ENCODE assay signal across 8 cellular contexts in the genomic region with DNA sequence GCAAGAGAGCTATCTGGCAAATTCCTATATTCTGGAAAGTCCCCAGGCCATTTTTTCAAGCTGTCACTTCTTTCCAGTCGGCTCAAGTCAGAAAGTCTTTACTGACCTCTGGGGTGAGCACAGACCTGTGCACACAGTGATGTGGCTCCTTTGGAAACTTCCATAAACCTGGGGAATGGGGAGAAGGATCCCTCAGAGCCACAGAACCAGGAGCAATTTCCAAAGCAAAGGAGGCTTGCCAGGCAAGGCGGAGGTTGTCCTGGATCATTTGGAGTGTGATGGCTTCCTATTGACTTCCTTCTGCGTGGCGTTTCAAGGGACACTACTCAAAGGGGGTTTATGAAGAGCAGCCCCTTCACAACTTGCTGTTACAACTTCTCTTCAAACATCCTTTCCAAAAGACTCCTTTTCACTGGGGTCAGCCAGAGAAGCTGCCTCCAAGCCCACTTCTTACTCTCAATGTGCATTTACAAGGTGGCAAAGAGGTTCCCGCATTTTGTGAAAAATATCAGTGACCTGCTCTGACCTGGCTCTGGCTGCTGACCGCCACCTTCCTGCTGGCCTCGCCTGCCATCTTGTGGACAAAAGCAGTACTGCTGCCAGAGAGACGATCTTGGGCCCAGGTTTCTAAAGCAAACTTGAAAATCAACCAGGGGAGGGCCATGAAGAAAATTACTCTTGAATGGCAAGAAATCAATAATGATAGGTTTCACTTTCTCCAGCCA. TPM values are rescaled to one million over a fixed set of nuclear protein-coding genes. Genes with fewer than 3 reads are reported as not detected.
DNase-seq lines count a peak whose midpoint lies in the region; TF ChIP-seq lines count a peak whose summit lies in the region.

No MANE protein-coding gene starts in this region.

- no peaks in the 10 kb centered on the region for H3K9me3 Mint-ChIP-seq in activated CD4-positive, alpha-beta T cell treated with anti-CD3 and anti-CD28 coated beads, Interleukin-2, amount 10 ng/mL, durations not matched to agents 7 days and 5 days
- no peaks in the 10 kb centered on the region for H3K9me3 Mint-ChIP-seq in dendritic cell treated with granulocyte-macrophage colony-stimulating factor and Interleukin-4, amounts not matched to agents 40 ng/mL and 50 ng/mL, for 4 days

- CTCF ChIA-PET in HEK293 (lab: Yijun Ruan, JAX) = interaction anchor here (0.6 to 4.1 kb wide), 17 partner anchors 48 to 1312 kb away, joined by 3 to 25 read pairs (median 4); no protein-coding TSS in a partner anchor
- CTCF ChIA-PET in activated CD4-positive, alpha-beta T cell treated with anti-CD3 and anti-CD28 coated beads, Interleukin-2, amount 10 ng/mL, durations not matched to agents 7 days and 5 days (lab: Charles Lee) = interaction anchor here (0.7 to 1.8 kb wide), 8 partner anchors 9 to 468 kb away, joined by 3 to 6 read pairs (median 3); no protein-coding TSS in a partner anchor

- no peaks in the 10 kb centered on the region for H3K27me3 Mint-ChIP-seq in activated CD4-positive, alpha-beta T cell treated with anti-CD3 and anti-CD28 coated beads, Interleukin-2, amount 10 ng/mL, durations not matched to agents 7 days and 5 days
- peaks cover 2% of the 10 kb centered on the region for H3K27me3 Mint-ChIP-seq in dendritic cell treated with granulocyte-macrophage colony-stimulating factor and Interleukin-4, amounts not matched to agents 40 ng/mL and 50 ng/mL, for 4 days

- DNase-seq in EL = peak; percentile 63
- peak; percentile 52 for DNase-seq in NCI-H2196 treated with DMSO at 0.1 percent for 48 hours (lab: John Stamatoyannopoulos, UW; ENCODE audit: unreplicated experiment)
- peak; percentile 73 for DNase-seq in activated CD4-positive, alpha-beta T cell treated with anti-CD3 and anti-CD28 coated beads, Interleukin-2, amount 10 ng/mL, durations not matched to agents 7 days and 5 days
- peak; percentile 74 to 96 for DNase-seq in lower leg skin (ENCODE audit: low spot score in 2 of 2)
- peak; percentile 55 for DNase-seq in stimulated activated CD8-positive, alpha-beta memory T cell treated with anti-CD3 and anti-CD28 coated beads, Interleukin-12 subunit alpha, Interleukin-12 subunit beta, amount 100 ng/mL, for 1 hour (ENCODE audit: low read depth)
- DNase-seq in SHP77 (lab: John Stamatoyannopoulos, UW) = no peak

- peak; percentile 87 for TF ChIP-seq CTCF in HEK293 (tag by site-specific recombination; IDR thresholded peaks at IDR 0.05)
- TF ChIP-seq CTCF in lower leg skin (IDR thresholded peaks at IDR 0.05) = peak; percentile 71 to 96 (median 82)

- TF ChIP-seq POLR2A in lower leg skin (IDR thresholded peaks at IDR 0.05) = no peak

- no peaks in the 10 kb centered on the region for H3K4me1 ChIP-seq in HEK293 (ENCODE audit: control insufficient read depth, insufficient read depth, low read length)

- no peak overlapping the region for H3K4me3 Mint-ChIP-seq in activated CD4-positive, alpha-beta T cell treated with anti-CD3 and anti-CD28 coated beads, Interleukin-2, amount 10 ng/mL, durations not matched to agents 7 days and 5 days
- H3K4me3 Mint-ChIP-seq in dendritic cell treated with granulocyte-macrophage colony-stimulating factor and Interleukin-4, amounts not matched to agents 40 ng/mL and 50 ng/mL, for 4 days = peak overlapping the region; percentile 45

- no peaks in the 10 kb centered on the region for H3K9me3 ChIP-seq in HEK293 (ENCODE audit: control insufficient read depth, insufficient read depth, low read depth, low read length)

- POLR2A ChIA-PET in HEK293 (lab: Yijun Ruan, JAX) = no interaction called here
- POLR2A ChIA-PET in activated CD4-positive, alpha-beta T cell treated with anti-CD3 and anti-CD28 coated beads, Interleukin-2, amount 10 ng/mL, durations not matched to agents 7 days and 5 days (lab: Charles Lee) = no interaction called here

- no peak overlapping the region for H3K4me3 ChIP-seq in HEK293 (ENCODE audit: low read depth, low read length)
- no peak overlapping the region for H3K4me3 ChIP-seq in lower leg skin (ENCODE audit: low read depth, poor library complexity, severe bottlenecking)

- no peak overlapping the region for H3K27ac Mint-ChIP-seq in activated CD4-positive, alpha-beta T cell treated with anti-CD3 and anti-CD28 coated beads, Interleukin-2, amount 10 ng/mL, durations not matched to agents 7 days and 5 days
- H3K27ac Mint-ChIP-seq in dendritic cell treated with granulocyte-macrophage colony-stimulating factor and Interleukin-4, amounts not matched to agents 40 ng/mL and 50 ng/mL, for 4 days = peak overlapping the region; percentile 91

- H3K27ac ChIP-seq in HEK293 (ENCODE audit: extremely low read depth, low read depth, low read length) = no peak overlapping the region

- intact Hi-C loops in dendritic cell treated with granulocyte-macrophage colony-stimulating factor and Interleukin-4, amounts not matched to agents 40 ng/mL and 50 ng/mL, for 4 days (cut with micrococcal nuclease) = loop anchor here (1.0 kb wide), 2 partner anchors 450 to 468 kb away; no protein-coding TSS in a partner anchor
- intact Hi-C loops in lower leg skin (cut with DNase I; ENCODE audit: low total_unique reads) = no loop called here

- peaks cover 11% of the 10 kb centered on the region for H3K4me1 Mint-ChIP-seq in activated CD4-positive, alpha-beta T cell treated with anti-CD3 and anti-CD28 coated beads, Interleukin-2, amount 10 ng/mL, durations not matched to agents 7 days and 5 days
- peaks cover 41% of the 10 kb centered on the region for H3K4me1 Mint-ChIP-seq in dendritic cell treated with granulocyte-macrophage colony-stimulating factor and Interleukin-4, amounts not matched to agents 40 ng/mL and 50 ng/mL, for 4 days (ENCODE audit: low read depth)

- 16 to 20% methylated on average over 8 of the region's 8 CpGs for WGBS in lower leg skin, 2 donors

- H3K36me3 ChIP-seq in HEK293 (ENCODE audit: control insufficient read depth in 2 of 2, insufficient read depth in 1 of 2, low read length in 2 of 2) = no peaks in the 10 kb centered on the region

- H3K36me3 Mint-ChIP-seq in activated CD4-positive, alpha-beta T cell treated with anti-CD3 and anti-CD28 coated beads, Interleukin-2, amount 10 ng/mL, durations not matched to agents 7 days and 5 days (ENCODE audit: low read depth) = no peaks in the 10 kb centered on the region
- H3K36me3 Mint-ChIP-seq in dendritic cell treated with granulocyte-macrophage colony-stimulating factor and Interleukin-4, amounts not matched to agents 40 ng/mL and 50 ng/mL, for 4 days (ENCODE audit: low read depth) = no peaks in the 10 kb centered on the region

TF ChIP-seq in HEK293, 187 proteins besides CTCF, POLR2A, EP300 and RAD21 (continues in another document):
- TF ChIP-seq ZNF544 (tag by site-specific recombination; IDR thresholded peaks at IDR 0.05) (no peak), ZNF654 (tag by site-specific recombination; IDR thresholded peaks at IDR 0.05; ENCODE audit: low read depth) (peak; percentile 81), KLF8 (tag by site-specific recombination; IDR thresholded peaks at IDR 0.05) (no peak), ZEB2 (tag by site-specific recombination; IDR thresholded peaks at IDR 0.05) (0 out of 2 replicates have a peak, but pooled peaks have one; percentile 36), ZIC2 (tag by site-specific recombination; IDR thresholded peaks at IDR 0.05) (no peak), ZNF571 (tag by site-specific recombination; IDR thresholded peaks at IDR 0.05) (no peak), GFI1B (tag by site-specific recombination; IDR thresholded peaks at IDR 0.05) (no peak)
- TF ChIP-seq, protein P1, sequence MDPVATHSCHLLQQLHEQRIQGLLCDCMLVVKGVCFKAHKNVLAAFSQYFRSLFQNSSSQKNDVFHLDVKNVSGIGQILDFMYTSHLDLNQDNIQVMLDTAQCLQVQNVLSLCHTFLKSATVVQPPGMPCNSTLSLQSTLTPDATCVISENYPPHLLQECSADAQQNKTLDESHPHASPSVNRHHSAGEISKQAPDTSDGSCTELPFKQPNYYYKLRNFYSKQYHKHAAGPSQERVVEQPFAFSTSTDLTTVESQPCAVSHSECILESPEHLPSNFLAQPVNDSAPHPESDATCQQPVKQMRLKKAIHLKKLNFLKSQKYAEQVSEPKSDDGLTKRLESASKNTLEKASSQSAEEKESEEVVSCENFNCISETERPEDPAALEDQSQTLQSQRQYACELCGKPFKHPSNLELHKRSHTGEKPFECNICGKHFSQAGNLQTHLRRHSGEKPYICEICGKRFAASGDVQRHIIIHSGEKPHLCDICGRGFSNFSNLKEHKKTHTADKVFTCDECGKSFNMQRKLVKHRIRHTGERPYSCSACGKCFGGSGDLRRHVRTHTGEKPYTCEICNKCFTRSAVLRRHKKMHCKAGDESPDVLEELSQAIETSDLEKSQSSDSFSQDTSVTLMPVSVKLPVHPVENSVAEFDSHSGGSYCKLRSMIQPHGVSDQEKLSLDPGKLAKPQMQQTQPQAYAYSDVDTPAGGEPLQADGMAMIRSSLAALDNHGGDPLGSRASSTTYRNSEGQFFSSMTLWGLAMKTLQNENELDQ (tag by site-specific recombination; IDR thresholded peaks at IDR 0.05; ENCODE audit: low read depth) = no peak
- TF ChIP-seq, protein P2, sequence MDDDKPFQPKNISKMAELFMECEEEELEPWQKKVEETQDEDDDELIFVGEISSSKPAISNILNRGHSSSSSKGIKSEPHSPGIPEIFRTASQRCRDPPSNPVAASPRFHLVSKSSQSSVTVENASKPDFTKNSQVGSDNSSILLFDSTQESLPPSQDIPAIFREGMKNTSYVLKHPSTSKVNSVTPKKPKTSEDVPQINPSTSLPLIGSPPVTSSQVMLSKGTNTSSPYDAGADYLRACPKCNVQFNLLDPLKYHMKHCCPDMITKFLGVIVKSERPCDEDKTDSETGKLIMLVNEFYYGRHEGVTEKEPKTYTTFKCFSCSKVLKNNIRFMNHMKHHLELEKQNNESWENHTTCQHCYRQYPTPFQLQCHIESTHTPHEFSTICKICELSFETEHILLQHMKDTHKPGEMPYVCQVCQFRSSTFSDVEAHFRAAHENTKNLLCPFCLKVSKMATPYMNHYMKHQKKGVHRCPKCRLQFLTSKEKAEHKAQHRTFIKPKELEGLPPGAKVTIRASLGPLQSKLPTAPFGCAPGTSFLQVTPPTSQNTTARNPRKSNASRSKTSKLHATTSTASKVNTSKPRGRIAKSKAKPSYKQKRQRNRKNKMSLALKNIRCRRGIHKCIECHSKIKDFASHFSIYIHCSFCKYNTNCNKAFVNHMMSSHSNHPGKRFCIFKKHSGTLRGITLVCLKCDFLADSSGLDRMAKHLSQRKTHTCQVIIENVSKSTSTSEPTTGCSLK (tag by site-specific recombination; IDR thresholded peaks at IDR 0.05) = no peak
- TF ChIP-seq, protein P3, sequence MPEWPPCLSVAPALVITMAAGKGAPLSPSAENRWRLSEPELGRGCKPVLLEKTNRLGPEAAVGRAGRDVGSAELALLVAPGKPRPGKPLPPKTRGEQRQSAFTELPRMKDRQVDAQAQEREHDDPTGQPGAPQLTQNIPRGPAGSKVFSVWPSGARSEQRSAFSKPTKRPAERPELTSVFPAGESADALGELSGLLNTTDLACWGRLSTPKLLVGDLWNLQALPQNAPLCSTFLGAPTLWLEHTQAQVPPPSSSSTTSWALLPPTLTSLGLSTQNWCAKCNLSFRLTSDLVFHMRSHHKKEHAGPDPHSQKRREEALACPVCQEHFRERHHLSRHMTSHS (tag by site-specific recombination; IDR thresholded peaks at IDR 0.05) = no peak

RNA-seq across cellular contexts. Expression of a gene that starts 18.2 kb away (rescaled TPM):
- total RNA-seq in activated CD4-positive, alpha-beta T cell treated with anti-CD3 and anti-CD28 coated beads, Interleukin-2, amount 10 ng/mL, durations not matched to agents 7 days and 5 days = not detected
- total RNA-seq in lower leg skin = not detected

Comparison
In these comparisons a context has a peak if more than half of its experiments do, and no peak if none do; other contexts are left out.
1. DNase-seq: peak in EL (single experiment), NCI-H2196 treated with DMSO at 0.1 percent for 48 hours (single experiment), activated CD4-positive, alpha-beta T cell treated with anti-CD3 and anti-CD28 coated beads, Interleukin-2, amount 10 ng/mL, durations not matched to agents 7 days and 5 days (single experiment), lower leg skin (2 of 2) and stimulated activated CD8-positive, alpha-beta memory T cell treated with anti-CD3 and anti-CD28 coated beads, Interleukin-12 subunit alpha, Interleukin-12 subunit beta, amount 100 ng/mL, for 1 hour (single experiment); none in SHP77 (0 of 2).